Comparison of ENCODE assay signal across 1 cellular context in genomic region chr2:117693166-117693565, GRCh38.
TF ChIP-seq lines count a peak whose summit lies in the region.

No MANE protein-coding gene starts in this region.

TF ChIP-seq in SK-N-SH, 30 proteins besides CTCF, POLR2A, EP300 and RAD21 (continued from another document):
- TF ChIP-seq, protein P1, sequence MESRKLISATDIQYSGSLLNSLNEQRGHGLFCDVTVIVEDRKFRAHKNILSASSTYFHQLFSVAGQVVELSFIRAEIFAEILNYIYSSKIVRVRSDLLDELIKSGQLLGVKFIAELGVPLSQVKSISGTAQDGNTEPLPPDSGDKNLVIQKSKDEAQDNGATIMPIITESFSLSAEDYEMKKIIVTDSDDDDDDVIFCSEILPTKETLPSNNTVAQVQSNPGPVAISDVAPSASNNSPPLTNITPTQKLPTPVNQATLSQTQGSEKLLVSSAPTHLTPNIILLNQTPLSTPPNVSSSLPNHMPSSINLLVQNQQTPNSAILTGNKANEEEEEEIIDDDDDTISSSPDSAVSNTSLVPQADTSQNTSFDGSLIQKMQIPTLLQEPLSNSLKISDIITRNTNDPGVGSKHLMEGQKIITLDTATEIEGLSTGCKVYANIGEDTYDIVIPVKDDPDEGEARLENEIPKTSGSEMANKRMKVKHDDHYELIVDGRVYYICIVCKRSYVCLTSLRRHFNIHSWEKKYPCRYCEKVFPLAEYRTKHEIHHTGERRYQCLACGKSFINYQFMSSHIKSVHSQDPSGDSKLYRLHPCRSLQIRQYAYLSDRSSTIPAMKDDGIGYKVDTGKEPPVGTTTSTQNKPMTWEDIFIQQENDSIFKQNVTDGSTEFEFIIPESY (IDR thresholded peaks at IDR 0.05; ENCODE audit: borderline replicate concordance, low read depth): no peak
- TF ChIP-seq JUND (IDR thresholded peaks at IDR 0.05) (no peak), RXRA (IDR thresholded peaks at IDR 0.05; ENCODE audit: borderline replicate concordance, low read depth) (no peak), NRF1 (IDR thresholded peaks at IDR 0.05; ENCODE audit: low read depth, low read length) (no peak), GABPA (IDR thresholded peaks at IDR 0.05; ENCODE audit: low read depth) (no peak), TCF12 (IDR thresholded peaks at IDR 0.05) (peak; percentile 61), FOXM1 (IDR thresholded peaks at IDR 0.05; ENCODE audit: low read depth) (no peak), RFX5 (IDR thresholded peaks at IDR 0.05; ENCODE audit: low read length) (peak; percentile 63; the same call in 1 of the 2 replicates), NFIC (IDR thresholded peaks at IDR 0.05; ENCODE audit: borderline replicate concordance) (no peak), MEF2A (IDR thresholded peaks at IDR 0.05; ENCODE audit: borderline replicate concordance, low read depth) (no peak), TAF1 (IDR thresholded peaks at IDR 0.05; ENCODE audit: borderline replicate concordance, low read depth, low read length) (no peak)
- TF ChIP-seq, protein P2, sequence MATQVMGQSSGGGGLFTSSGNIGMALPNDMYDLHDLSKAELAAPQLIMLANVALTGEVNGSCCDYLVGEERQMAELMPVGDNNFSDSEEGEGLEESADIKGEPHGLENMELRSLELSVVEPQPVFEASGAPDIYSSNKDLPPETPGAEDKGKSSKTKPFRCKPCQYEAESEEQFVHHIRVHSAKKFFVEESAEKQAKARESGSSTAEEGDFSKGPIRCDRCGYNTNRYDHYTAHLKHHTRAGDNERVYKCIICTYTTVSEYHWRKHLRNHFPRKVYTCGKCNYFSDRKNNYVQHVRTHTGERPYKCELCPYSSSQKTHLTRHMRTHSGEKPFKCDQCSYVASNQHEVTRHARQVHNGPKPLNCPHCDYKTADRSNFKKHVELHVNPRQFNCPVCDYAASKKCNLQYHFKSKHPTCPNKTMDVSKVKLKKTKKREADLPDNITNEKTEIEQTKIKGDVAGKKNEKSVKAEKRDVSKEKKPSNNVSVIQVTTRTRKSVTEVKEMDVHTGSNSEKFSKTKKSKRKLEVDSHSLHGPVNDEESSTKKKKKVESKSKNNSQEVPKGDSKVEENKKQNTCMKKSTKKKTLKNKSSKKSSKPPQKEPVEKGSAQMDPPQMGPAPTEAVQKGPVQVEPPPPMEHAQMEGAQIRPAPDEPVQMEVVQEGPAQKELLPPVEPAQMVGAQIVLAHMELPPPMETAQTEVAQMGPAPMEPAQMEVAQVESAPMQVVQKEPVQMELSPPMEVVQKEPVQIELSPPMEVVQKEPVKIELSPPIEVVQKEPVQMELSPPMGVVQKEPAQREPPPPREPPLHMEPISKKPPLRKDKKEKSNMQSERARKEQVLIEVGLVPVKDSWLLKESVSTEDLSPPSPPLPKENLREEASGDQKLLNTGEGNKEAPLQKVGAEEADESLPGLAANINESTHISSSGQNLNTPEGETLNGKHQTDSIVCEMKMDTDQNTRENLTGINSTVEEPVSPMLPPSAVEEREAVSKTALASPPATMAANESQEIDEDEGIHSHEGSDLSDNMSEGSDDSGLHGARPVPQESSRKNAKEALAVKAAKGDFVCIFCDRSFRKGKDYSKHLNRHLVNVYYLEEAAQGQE (IDR thresholded peaks at IDR 0.05; ENCODE audit: low read depth, low read length): no peak
- TF ChIP-seq, protein P3, sequence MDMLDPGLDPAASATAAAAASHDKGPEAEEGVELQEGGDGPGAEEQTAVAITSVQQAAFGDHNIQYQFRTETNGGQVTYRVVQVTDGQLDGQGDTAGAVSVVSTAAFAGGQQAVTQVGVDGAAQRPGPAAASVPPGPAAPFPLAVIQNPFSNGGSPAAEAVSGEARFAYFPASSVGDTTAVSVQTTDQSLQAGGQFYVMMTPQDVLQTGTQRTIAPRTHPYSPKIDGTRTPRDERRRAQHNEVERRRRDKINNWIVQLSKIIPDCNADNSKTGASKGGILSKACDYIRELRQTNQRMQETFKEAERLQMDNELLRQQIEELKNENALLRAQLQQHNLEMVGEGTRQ (IDR thresholded peaks at IDR 0.05; ENCODE audit: borderline replicate concordance, low read depth, low read length): no peak
